Comparison of ENCODE assay signal across 11 cellular contexts in the genomic region with DNA sequence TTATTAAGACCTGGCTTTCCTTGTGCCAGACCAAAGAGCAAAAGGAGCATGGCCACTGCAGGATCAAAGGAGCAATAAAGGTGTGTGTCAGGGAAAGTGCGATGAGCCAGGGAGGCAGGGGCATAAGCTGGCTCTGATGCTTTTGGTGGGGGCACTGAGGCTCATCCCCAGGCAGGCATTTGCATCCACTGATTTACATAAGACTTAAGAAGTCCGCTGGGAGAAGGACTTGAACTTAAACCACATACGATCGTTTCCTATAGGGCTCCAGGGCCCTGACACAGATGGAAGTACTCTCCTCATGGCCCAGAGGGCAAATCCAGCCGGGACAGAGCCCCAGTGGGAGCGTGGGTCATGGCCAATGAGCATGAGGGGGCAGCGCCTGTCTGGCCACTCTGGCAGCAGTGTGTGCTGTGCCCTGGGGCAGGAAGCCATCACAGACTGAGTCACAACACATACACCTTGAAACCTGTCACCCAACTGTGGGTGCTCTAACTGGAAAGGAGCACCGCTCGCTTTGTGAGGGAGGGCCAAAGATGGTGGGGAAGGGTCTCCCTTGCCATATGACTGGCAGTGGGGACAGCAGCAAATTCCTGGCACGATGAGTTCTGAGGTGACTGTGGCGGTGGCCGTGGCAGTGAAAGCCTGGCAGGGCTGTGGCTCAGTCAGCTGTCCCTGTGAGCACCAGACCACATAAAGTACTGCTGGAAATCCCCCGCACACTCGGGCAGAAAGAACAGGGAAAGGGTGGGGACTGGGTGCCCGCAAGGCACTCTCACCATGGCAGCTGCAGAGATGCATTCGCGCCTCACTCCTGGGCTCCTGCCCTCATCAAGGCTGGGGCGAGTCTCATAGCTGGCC.
A peak's percentile ranks its signal among the peaks of the same experiment; 100 is the strongest.
DNase-seq lines count a peak whose midpoint lies in the region; ATAC-seq and TF ChIP-seq lines count a peak whose summit lies in the region.
"Had no signal": no experiment of that assay in that cellular context is flagged by ENCODE, and none has a peak within 500 bp of the region (broad histone marks: within the 10 kb centered on the region; RNA-seq: fewer than 3 reads in every experiment).

No MANE protein-coding gene starts in this region.

- peak; percentile 31 to 36 for ATAC-seq in CD4-positive, CD25-positive, alpha-beta regulatory T cell (ENCODE audit: low read depth in 2 of 2)
- peak; percentile 63 for ATAC-seq in HG02884 (IDR thresholded peaks at IDR 0.05; ENCODE audit: unreplicated experiment)
- ATAC-seq: upper lobe of right lung had no signal

- no peaks in the 10 kb centered on the region for H3K36me3 ChIP-seq in CD4-positive, CD25-positive, alpha-beta regulatory T cell (ENCODE audit: control insufficient read depth, insufficient read depth, low read length)
- H3K36me3 ChIP-seq in SJCRH30 (no peaks in the 10 kb centered on the region), transverse colon (no peaks in the 10 kb centered on the region)
- H3K36me3 ChIP-seq: upper lobe of right lung had no signal

- no peaks in the 10 kb centered on the region for H3K27me3 ChIP-seq in CD4-positive, CD25-positive, alpha-beta regulatory T cell (ENCODE audit: control insufficient read depth, insufficient read depth, low read length)
- H3K27me3 ChIP-seq in SJCRH30 (no peaks in the 10 kb centered on the region), transverse colon (peaks cover 8% of the 10 kb centered on the region)
- H3K27me3 ChIP-seq: upper lobe of right lung had no signal

- in situ Hi-C loops in GM18951 (cut with MboI; ENCODE audit: low sequenced_read_pairs, unreplicated experiment) (loop anchor here (10.0 kb wide), 1 partner anchor 222 kb away; no protein-coding TSS in a partner anchor), transverse colon (cut with MboI; ENCODE audit: low pct_ligation_motif_present in 1 of 4, low pct_unique_long_range_greater_than_20kb in 1 of 4, low sequenced_read_pairs in 3 of 4) (loop anchor here in 1 of 4 donors (25.0 kb wide), 1 partner anchor 219 kb away; no protein-coding TSS in a partner anchor)

- WGBS in transverse colon (ENCODE audit: low coverage in 1 of 2), 2 donors = 63 to 100% methylated on average over 1 to 18 of the region's 18 CpGs

- H3K4me1 ChIP-seq in CD4-positive, CD25-positive, alpha-beta regulatory T cell (ENCODE audit: control insufficient read depth, insufficient read depth, low read length, poor library complexity, severe bottlenecking) = no peaks in the 10 kb centered on the region
- H3K4me1 ChIP-seq in SJCRH30 (peaks cover 4% of the 10 kb centered on the region; the same call in 1 of the 2 replicates), transverse colon (no peaks in the 10 kb centered on the region)

- intact Hi-C loops in transverse colon (cut with DNase I; ENCODE audit: low total_unique reads) = no loop called here

- DNase-seq in CD4-positive, CD25-positive, alpha-beta regulatory T cell = no peak
- DNase-seq in SJCRH30 = peak; percentile 31 to 46
- no peak for DNase-seq in activated gamma-delta T cell (lab: John Stamatoyannopoulos, UW)
- no peak for DNase-seq in transverse colon
- no peak for DNase-seq in 8988T
- no peak for DNase-seq in CD1c-positive myeloid dendritic cell (ENCODE audit: extremely low spot score)
- DNase-seq: DMS79 treated with DMSO at 0.1 percent for 48 hours, upper lobe of right lung had no signal

- no peak for TF ChIP-seq EP300 in transverse colon (IDR thresholded peaks at IDR 0.05; ENCODE audit: low read depth)

- H3K27me3 Mint-ChIP-seq in CD4-positive, CD25-positive, alpha-beta regulatory T cell = peaks cover 15% of the 10 kb centered on the region

- H3K4me3 ChIP-seq in CD4-positive, CD25-positive, alpha-beta regulatory T cell (ENCODE audit: low read depth, low read length) = no peak overlapping the region
- no peak overlapping the region for H3K4me3 ChIP-seq in SJCRH30
- H3K4me3 ChIP-seq in transverse colon = no peak overlapping the region
- H3K4me3 ChIP-seq: upper lobe of right lung had no signal

- no peak overlapping the region for H3K4me3 Mint-ChIP-seq in CD4-positive, CD25-positive, alpha-beta regulatory T cell
- H3K4me3 Mint-ChIP-seq: T-helper 1 cell treated with Interleukin-12 subunit alpha and Interleukin-12 subunit beta and Interleukin-4 antibody, amounts not matched to agents 30 μg/mL and 1 μg/mL, for 36 hours had no signal

- H3K9me3 ChIP-seq in CD4-positive, CD25-positive, alpha-beta regulatory T cell (ENCODE audit: control insufficient read depth in 2 of 2, low read length in 2 of 2) = no peaks in the 10 kb centered on the region
- no peaks in the 10 kb centered on the region for H3K9me3 ChIP-seq in SJCRH30 (replicated peaks)
- no peaks in the 10 kb centered on the region for H3K9me3 ChIP-seq in transverse colon
- H3K9me3 ChIP-seq: upper lobe of right lung had no signal

- H3K27ac ChIP-seq in CD4-positive, CD25-positive, alpha-beta regulatory T cell (ENCODE audit: insufficient read depth, low read length, poor library complexity, severe bottlenecking) = no peak overlapping the region
- no peak overlapping the region for H3K27ac ChIP-seq in SJCRH30
- no peak overlapping the region for H3K27ac ChIP-seq in transverse colon
- H3K27ac ChIP-seq: upper lobe of right lung had no signal

- H3K9me3 Mint-ChIP-seq in CD4-positive, CD25-positive, alpha-beta regulatory T cell = peaks cover 0 to under 1% (median 0%) of the 10 kb centered on the region in 7 donors
- H3K9me3 Mint-ChIP-seq: T-helper 1 cell treated with Interleukin-12 subunit alpha and Interleukin-12 subunit beta and Interleukin-4 antibody, amounts not matched to agents 30 μg/mL and 1 μg/mL, for 36 hours had no signal

- no peaks in the 10 kb centered on the region for H3K36me3 Mint-ChIP-seq in CD4-positive, CD25-positive, alpha-beta regulatory T cell

- H3K4me1 Mint-ChIP-seq in CD4-positive, CD25-positive, alpha-beta regulatory T cell = no peaks in the 10 kb centered on the region

- TF ChIP-seq POLR2A in GM18951 (IDR thresholded peaks at IDR 0.05; ENCODE audit: extremely low read depth, insufficient read depth, insufficient read length) = peak; percentile 33
- no peak for TF ChIP-seq POLR2A in transverse colon (IDR thresholded peaks at IDR 0.05)

- TF ChIP-seq CTCF in transverse colon (IDR thresholded peaks at IDR 0.05) = no peak

- peak overlapping the region in 1 of 3 donors; percentile 56 for H3K27ac Mint-ChIP-seq in CD4-positive, CD25-positive, alpha-beta regulatory T cell
- H3K27ac Mint-ChIP-seq: T-helper 1 cell treated with Interleukin-12 subunit alpha and Interleukin-12 subunit beta and Interleukin-4 antibody, amounts not matched to agents 30 μg/mL and 1 μg/mL, for 36 hours had no signal

Comparison
In these comparisons a context has a peak if more than half of its experiments do, and no peak if none do; other contexts are left out.
1. DNase-seq: peak in SJCRH30 (2 of 2); none in CD4-positive, CD25-positive, alpha-beta regulatory T cell (0 of 3), activated gamma-delta T cell (single experiment), transverse colon (single experiment), 8988T (single experiment) and CD1c-positive myeloid dendritic cell (single experiment).